Comparison of ENCODE assay signal across 8 cellular contexts in the genomic region with DNA sequence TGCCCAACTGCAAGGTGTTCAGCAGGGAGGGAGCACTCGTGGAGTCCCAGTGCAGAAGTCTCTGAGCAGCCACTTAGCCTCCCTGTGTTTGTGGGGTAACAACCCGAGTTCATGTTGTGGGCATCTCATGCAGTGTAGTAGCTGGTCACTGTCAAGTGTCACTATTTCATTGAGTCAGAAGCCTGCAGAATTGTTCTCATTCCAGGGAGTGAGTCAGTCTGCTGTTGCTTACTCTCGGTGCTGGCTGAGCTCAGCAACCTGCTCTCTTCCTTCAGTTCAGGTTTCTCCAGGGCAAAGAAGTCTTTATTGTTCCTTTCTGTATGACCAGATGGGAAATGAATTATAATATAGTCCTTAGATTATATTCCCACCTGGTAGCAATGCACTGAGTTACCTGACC.
A peak's percentile ranks its signal among the peaks of the same experiment; 100 is the strongest.
DNase-seq lines count a peak whose midpoint lies in the region; ATAC-seq and TF ChIP-seq lines count a peak whose summit lies in the region.

No MANE protein-coding gene starts in this region.

- ATAC-seq in stimulated activated naive CD8-positive, alpha-beta T cell treated with anti-CD3 and anti-CD28 coated beads, Interleukin-15, Interleukin-2, amounts not matched to agents 100 U/mL and 50 U/mL, for 24 hours: peak; percentile 71
- ATAC-seq in GM19035 (IDR thresholded peaks at IDR 0.05; ENCODE audit: unreplicated experiment) (no peak), HG03439 (IDR thresholded peaks at IDR 0.05; ENCODE audit: unreplicated experiment) (no peak)

- in situ Hi-C loops in astrocyte of the spinal cord (cut with HindIII; ENCODE audit: low sequenced_read_pairs): no loop called here

- H3K4me3 ChIP-seq in astrocyte of the spinal cord (ENCODE audit: low read depth, low read length): no peak overlapping the region

- DNase-seq in HS-5 (ENCODE audit: low read depth): peak; percentile 55
- DNase-seq in astrocyte of the spinal cord (ENCODE audit: low read depth, low spot score): peak; percentile 79
- DNase-seq in iris pigment epithelial cell (ENCODE audit: low read depth): peak; percentile 88
- no peak for DNase-seq in stimulated activated naive CD8-positive, alpha-beta T cell treated with anti-CD3 and anti-CD28 coated beads, Interleukin-15, Interleukin-2, amounts not matched to agents 100 U/mL and 50 U/mL, for 24 hours
- no peak for DNase-seq in NCI-H524 treated with DMSO at 0.1 percent for 48 hours (lab: John Stamatoyannopoulos, UW)
- no peak for DNase-seq in SIG-M5 treated with dmso at 0.1 percent for 504 hours (lab: John Stamatoyannopoulos, UW; ENCODE audit: unreplicated experiment)

- no peak for TF ChIP-seq CTCF in astrocyte of the spinal cord (IDR thresholded peaks at IDR 0.05; ENCODE audit: low read depth, low read length)

Comparison
In these comparisons a context has a peak if more than half of its experiments do, and no peak if none do; other contexts are left out.
1. DNase-seq: peak in HS-5 (single experiment), astrocyte of the spinal cord (single experiment) and iris pigment epithelial cell (single experiment); none in stimulated activated naive CD8-positive, alpha-beta T cell treated with anti-CD3 and anti-CD28 coated beads, Interleukin-15, Interleukin-2, amounts not matched to agents 100 U/mL and 50 U/mL, for 24 hours (single experiment), NCI-H524 treated with DMSO at 0.1 percent for 48 hours (single experiment) and SIG-M5 treated with dmso at 0.1 percent for 504 hours (single experiment).